ENCODE assay signal across 11 cellular contexts in the genomic region with DNA sequence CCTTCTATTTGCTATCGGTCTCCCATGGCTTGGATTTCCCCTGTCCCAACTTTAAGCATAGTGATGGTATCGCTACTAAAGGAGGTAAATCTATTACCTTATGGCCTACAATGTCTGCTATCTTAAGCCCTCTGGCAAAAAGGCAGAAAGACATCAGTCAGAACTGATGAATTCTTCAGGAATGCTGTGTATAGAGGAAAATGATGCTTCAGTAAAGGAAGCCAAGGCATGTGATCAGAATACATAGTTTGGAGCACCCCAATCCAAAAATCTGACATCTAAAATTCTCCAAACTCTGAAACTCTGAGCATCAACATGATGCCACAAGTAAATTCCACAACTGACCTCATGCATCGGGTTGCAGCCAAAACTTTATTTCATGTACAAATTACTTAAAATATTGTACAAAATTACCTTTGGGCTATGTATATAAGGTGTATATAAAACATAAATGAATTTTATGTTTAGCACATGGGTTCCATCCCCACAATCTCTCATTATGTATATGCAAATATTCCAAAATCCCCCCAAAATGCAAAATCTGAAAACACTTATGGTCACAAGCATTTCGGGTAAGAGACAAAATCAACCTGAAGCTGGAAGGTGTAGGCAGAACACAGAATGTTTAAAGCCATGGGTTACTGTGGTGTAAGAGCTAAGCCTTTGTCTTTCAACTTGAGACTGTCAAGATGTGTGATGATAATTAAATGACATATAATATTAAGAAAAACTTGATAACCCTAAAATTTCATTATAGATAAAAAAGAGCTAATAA.
DNase-seq lines count a peak whose midpoint lies in the region; FAIRE-seq and TF ChIP-seq lines count a peak whose summit lies in the region.
"Had no signal": no experiment of that assay in that cellular context is flagged by ENCODE, and none has a peak within 500 bp of the region (broad histone marks: within the 10 kb centered on the region; RNA-seq: fewer than 3 reads in every experiment).

No MANE protein-coding gene starts in this region.

- H3K4me1 ChIP-seq in ACC112 (ENCODE audit: control insufficient read depth, insufficient read depth, low read length, unreplicated experiment): peaks cover 40% of the 10 kb centered on the region

- H3K4me3 ChIP-seq in ACC112 (ENCODE audit: low read depth, low read length) (no peak overlapping the region), SU-DHL-6 (ENCODE audit: insufficient read depth, low read length, poor library complexity, severe bottlenecking) (peak overlapping the region; percentile 12)

- no peak overlapping the region for H2AFZ ChIP-seq in ACC112 (ENCODE audit: low read length, unreplicated experiment)
- H2AFZ ChIP-seq in SU-DHL-6 (ENCODE audit: low read depth, low read length, severe bottlenecking): no peak overlapping the region

- DNase-seq in GM18507 (ENCODE audit: extremely low spot score, insufficient read length, low read depth): no peak
- DNase-seq in fibroblast of the conjunctiva (ENCODE audit: low read depth): peak; percentile 34
- no peak for DNase-seq in OCI-M1 (lab: John Stamatoyannopoulos, UW)
- no peak for DNase-seq in NCI-H2171 (lab: John Stamatoyannopoulos, UW)
- DNase-seq in activated gamma-delta T cell treated with Interleukin-2 at 50 U/mL for 16 hours: no peak
- DNase-seq in NOMO-1 (lab: John Stamatoyannopoulos, UW; ENCODE audit: unreplicated experiment in 2 of 2): no peak
- DNase-seq: activated T-cell treated with anti-CD3 and anti-CD28 coated beads, Interleukin-2, amount 50 U/mL, for 48 hours; hippocampal formation; NCI-H1694 had no signal

- H3K9ac ChIP-seq in SU-DHL-6 (ENCODE audit: low read length): peak overlapping the region; percentile 33

- no peaks in the 10 kb centered on the region for H3K9me2 ChIP-seq in SU-DHL-6 (replicated peaks; ENCODE audit: insufficient read depth, low read length)

- TF ChIP-seq CTCF in SU-DHL-6 (IDR thresholded peaks at IDR 0.05; ENCODE audit: insufficient read depth, low read length, poor library complexity, severe bottlenecking): no peak

- no peaks in the 10 kb centered on the region for H3K9me3 ChIP-seq in SU-DHL-6 (ENCODE audit: insufficient read depth, low read length)

- H3K36me3 ChIP-seq in ACC112 (ENCODE audit: insufficient read depth, low read length): 0 out of 2 replicates have a peak, but pooled peaks cover 3% of the 10 kb centered on the region
- H3K36me3 ChIP-seq in SU-DHL-6 (ENCODE audit: low read length): peaks cover 7% of the 10 kb centered on the region

- H3K79me2 ChIP-seq in ACC112 (ENCODE audit: control insufficient read depth, insufficient read depth, low read length, unreplicated experiment) (peaks cover 86% of the 10 kb centered on the region), SU-DHL-6 (ENCODE audit: insufficient read depth, low read length) (peaks cover 91% of the 10 kb centered on the region)

- H3K4me2 ChIP-seq in SU-DHL-6 (ENCODE audit: low read depth, low read length, poor library complexity, severe bottlenecking): peak overlapping the region; percentile 97

- peak overlapping the region; percentile 85 for H3K27ac ChIP-seq in ACC112 (ENCODE audit: low read depth, low read length)
- H3K27ac ChIP-seq in SU-DHL-6 (ENCODE audit: low read depth, low read length): peak overlapping the region; percentile 100

- 0 out of 2 replicates have a peak, but pooled peaks cover 4% of the 10 kb centered on the region for H4K20me1 ChIP-seq in SU-DHL-6 (ENCODE audit: low read depth, low read length)

- H3F3A ChIP-seq in SU-DHL-6 (ENCODE audit: insufficient read depth): peaks cover 63% of the 10 kb centered on the region

- FAIRE-seq in GM18507 (lab: Jason Lieb, UNC): peak; percentile 45

- H3K27me3 ChIP-seq in ACC112 (ENCODE audit: insufficient read depth, low read length): no peaks in the 10 kb centered on the region
- no peaks in the 10 kb centered on the region for H3K27me3 ChIP-seq in SU-DHL-6 (ENCODE audit: low read length)
